In the genomic region with DNA sequence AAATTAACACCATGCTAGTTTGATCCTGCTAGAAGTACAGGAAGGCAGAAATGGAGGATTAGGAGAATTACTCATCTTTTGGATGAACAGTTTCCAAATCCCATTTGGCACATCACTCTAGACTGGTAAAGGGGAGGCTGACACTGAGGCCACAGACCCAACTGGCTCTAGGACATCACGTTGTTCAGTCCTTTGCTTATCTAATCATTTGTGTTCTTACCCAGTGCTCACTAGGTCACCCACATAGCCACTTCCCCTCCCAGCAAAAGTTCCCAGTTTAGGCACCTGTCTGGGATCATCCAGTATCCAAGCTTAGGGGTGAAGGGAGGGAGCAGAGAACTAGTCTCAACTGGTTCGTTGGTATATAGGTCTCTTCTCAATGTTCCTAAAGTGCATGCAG, we compare ENCODE assay signal across 28 cellular contexts. TPM values are rescaled to one million over a fixed set of nuclear protein-coding genes. Genes with fewer than 3 reads are reported as not detected.
DNase-seq lines count a peak whose midpoint lies in the region; ATAC-seq, FAIRE-seq and TF ChIP-seq lines count a peak whose summit lies in the region.
"Had no signal": no experiment of that assay in that cellular context is flagged by ENCODE, and none has a peak within 500 bp of the region (broad histone marks: within the 10 kb centered on the region; RNA-seq: fewer than 3 reads in every experiment).

No MANE protein-coding gene starts in this region.

- H3K27ac Mint-ChIP-seq in Calu3 (ENCODE audit: unreplicated experiment) (peak overlapping the region; percentile 90), T-helper 17 cell (peak overlapping the region; percentile 61)

- H3K27me3 ChIP-seq in left ventricle myocardium inferior (ENCODE audit: low read depth), result no peaks in the 10 kb centered on the region
- H3K27me3 ChIP-seq in pancreas, result no peaks in the 10 kb centered on the region
- H3K27me3 ChIP-seq: dorsolateral prefrontal cortex, left lung, SJCRH30, tibial nerve had no signal

- H3K4me1 ChIP-seq in left ventricle myocardium inferior (peaks cover 63% of the 10 kb centered on the region), pancreas (peaks cover 7 to 31% (median 12%) of the 10 kb centered on the region in 3 donors)

- TF ChIP-seq CTCF in Calu3 (IDR thresholded peaks at IDR 0.05; ENCODE audit: unreplicated experiment) (no peak), left ventricle myocardium inferior (IDR thresholded peaks at IDR 0.05; ENCODE audit: borderline replicate concordance) (no peak), pancreas (IDR thresholded peaks at IDR 0.05) (no peak), D721Med (IDR thresholded peaks at IDR 0.05; ENCODE audit: insufficient read depth, missing control alignments) (no peak)

- H3K36me3 Mint-ChIP-seq in Calu3 (ENCODE audit: insufficient read depth, unreplicated experiment) (peaks cover 78% of the 10 kb centered on the region), T-helper 17 cell (ENCODE audit: low read depth) (no peaks in the 10 kb centered on the region)

- no TSS peak for BruUV-seq in Calu3 (replicated peaks; lab: Mats Ljungman, UMichigan)

- H3K27me3 Mint-ChIP-seq in Calu3 (ENCODE audit: unreplicated experiment) (no peaks in the 10 kb centered on the region), T-helper 17 cell (no peaks in the 10 kb centered on the region)
- H3K27me3 Mint-ChIP-seq: activated CD4-positive, alpha-beta T cell treated with anti-CD3 and anti-CD28 coated beads, Interleukin-2, amount 10 ng/mL, durations not matched to agents 24 days and 14 days had no signal

- FAIRE-seq in pancreas (lab: Jason Lieb, UNC), result no peak
- FAIRE-seq in D721Med (lab: Jason Lieb, UNC), result no peak
- FAIRE-seq: endothelial cell of umbilical vein, HTR-8/SVneo had no signal

- H3K36me3 ChIP-seq in left ventricle myocardium inferior (peaks cover 47% of the 10 kb centered on the region), pancreas (peaks cover 0 to 3% (median 0%) of the 10 kb centered on the region in 3 donors)

- no peak for DNase-seq in Calu3
- DNase-seq in T-helper 17 cell, result no peak
- no peak for DNase-seq in left ventricle myocardium inferior
- DNase-seq in pancreas, result no peak
- no peak for DNase-seq in NCI-H748 (lab: John Stamatoyannopoulos, UW; ENCODE audit: unreplicated experiment)
- DNase-seq in substantia nigra (lab: John Stamatoyannopoulos, UW), result no peak
- no peak for DNase-seq in D721Med (ENCODE audit: insufficient read length, low spot score)
- DNase-seq: activated CD4-positive, alpha-beta T cell treated with anti-CD3 and anti-CD28 coated beads, Interleukin-2, amount 10 ng/mL, durations not matched to agents 24 days and 14 days; activated CD8-positive, alpha-beta memory T cell treated with anti-CD3 and anti-CD28 coated beads, Interleukin-2, amount 50 U/mL, for 48 hours; activated effector memory CD4-positive, alpha-beta T cell treated with anti-CD3 and anti-CD28 coated beads, Interleukin-2, amount 50 U/mL, for 16 hours; DMS79; dorsolateral prefrontal cortex; glutamatergic neuron; GM23248; Kasumi-1; left lung; NCI-H187 treated with DMSO at 0.1 percent for 48 hours; NCI-H2227 treated with DMSO at 0.1 percent for 48 hours; psoas muscle; SJCRH30; stimulated activated CD4-positive, alpha-beta T cell treated with anti-CD3 and anti-CD28 coated beads, Interleukin-2, amount 100 ng/mL, for 48 hours; stimulated activated naive CD8-positive, alpha-beta T cell treated with anti-CD3 and anti-CD28 coated beads, Interleukin-15, Interleukin-2, amounts not matched to agents 100 U/mL and 50 U/mL, for 24 hours; T-helper 2 cell had no signal

- intact Hi-C loops in Calu3 (cut with micrococcal nuclease; ENCODE audit: unreplicated experiment), result no loop called here
- intact Hi-C loops in left ventricle myocardium inferior (cut with micrococcal nuclease), result no loop called here
- intact Hi-C loops in pancreas (cut with DNase I), result no loop called here

- peaks cover 44% of the 10 kb centered on the region for H3K4me1 Mint-ChIP-seq in Calu3 (ENCODE audit: low read depth, unreplicated experiment)
- H3K4me1 Mint-ChIP-seq in T-helper 17 cell, result peaks cover 13% of the 10 kb centered on the region

- CTCF ChIA-PET in Calu3 (lab: Charles Lee), result no interaction called here

- H3K27ac ChIP-seq in left ventricle myocardium inferior (replicated peaks) (peak overlapping the region; percentile 64), pancreas (peak overlapping the region in 3 of 4 donors; percentile 54 to 75 (median 75)), substantia nigra (ENCODE audit: low read depth, low read length, poor library complexity, severe bottlenecking) (no peak overlapping the region)
- H3K27ac ChIP-seq: GM23248, left lung, SJCRH30, skin epidermis, tibial nerve had no signal

- peaks cover 5% of the 10 kb centered on the region for H3K9me3 Mint-ChIP-seq in Calu3 (ENCODE audit: low read depth, unreplicated experiment)
- H3K9me3 Mint-ChIP-seq: activated CD4-positive, alpha-beta T cell treated with anti-CD3 and anti-CD28 coated beads, Interleukin-2, amount 10 ng/mL, durations not matched to agents 24 days and 14 days; neural crest cell had no signal

- WGBS in pancreas, 2 donors, result 62 to 63% methylated on average over 2 of the region's 2 CpGs

- ATAC-seq in T-helper 17 cell, result no peak
- no peak for ATAC-seq in pancreas
- ATAC-seq: left lung; stimulated activated naive CD8-positive, alpha-beta T cell treated with anti-CD3 and anti-CD28 coated beads, Interleukin-15, Interleukin-2, amounts not matched to agents 100 U/mL and 50 U/mL, for 24 hours had no signal

- H3K9me3 ChIP-seq in T-helper 17 cell (ENCODE audit: control insufficient read depth, low read length, poor library complexity, severe bottlenecking) (no peaks in the 10 kb centered on the region), left ventricle myocardium inferior (replicated peaks) (no peaks in the 10 kb centered on the region), pancreas (no peaks in the 10 kb centered on the region)
- H3K9me3 ChIP-seq: left lung, psoas muscle, SJCRH30, tibial nerve had no signal

- no peak overlapping the region for H3K4me3 Mint-ChIP-seq in Calu3 (ENCODE audit: low read depth, unreplicated experiment)
- no peak overlapping the region for H3K4me3 Mint-ChIP-seq in T-helper 17 cell
- H3K4me3 Mint-ChIP-seq: activated CD4-positive, alpha-beta T cell treated with anti-CD3 and anti-CD28 coated beads, Interleukin-2, amount 10 ng/mL, durations not matched to agents 24 days and 14 days had no signal

- H3K4me3 ChIP-seq in left ventricle myocardium inferior, result no peak overlapping the region
- no peak overlapping the region for H3K4me3 ChIP-seq in pancreas
- H3K4me3 ChIP-seq: dorsolateral prefrontal cortex, GM23248, left lung, psoas muscle, SJCRH30, skin epidermis, tibial nerve had no signal

RNA-seq across cellular contexts. Expression of a gene that starts 1.6 kb away (rescaled TPM):
- total RNA-seq in Calu3 (2022) (2.3 and 2.8 TPM in 2 replicates), T-helper 17 cell (1 to 10 TPM in 1 of 2 donors, under 1 TPM in 1; 0.47 to 1.0 TPM), left ventricle myocardium inferior (1.9 TPM), pancreas (1 to 10 TPM in 3 of 6 donors, under 1 TPM in 3; 0.55 to 2.0 (median 1.1) TPM)
- 1 to 10 TPM; 2.3 to 3.9 TPM for polyA plus RNA-seq in pancreas
- total RNA-seq: GM23248 had no signal

RNA-seq across cellular contexts. Expression of a gene that starts 5.4 kb away (rescaled TPM):
- total RNA-seq in Calu3 (2022) (678 and 719 TPM in 2 replicates), T-helper 17 cell (100 to 1,000 TPM; 107 to 112 TPM), left ventricle myocardium inferior (1,839 TPM), pancreas (100 to 1,000 TPM; 133 to 235 (median 189) TPM)
- 100 to 1,000 TPM; 208 to 216 TPM for polyA plus RNA-seq in pancreas

RNA-seq across cellular contexts. Expression of a gene that starts 5.6 kb away (rescaled TPM):
- total RNA-seq in Calu3 (2022) (0.61 and 0.94 TPM in 2 replicates), T-helper 17 cell (under 1 TPM; 0.70 to 0.94 TPM), left ventricle myocardium inferior (0.52 TPM), pancreas (under 1 TPM; 0.19 to 0.93 (median 0.31) TPM)
- polyA plus RNA-seq in pancreas, result 1 to 10 TPM in 1 of 2 donors, under 1 TPM in 1; 0.42 to 1.1 TPM
- total RNA-seq: endothelial cell of umbilical vein had no signal
- polyA plus RNA-seq: GM23248 had no signal

RNA-seq across cellular contexts. Expression of a gene that starts 41.4 kb away (rescaled TPM):
- 24.5 and 27.0 TPM in 2 replicates for total RNA-seq in Calu3 (2022)
- total RNA-seq in T-helper 17 cell, result under 1 TPM in 1 of 2 donors, not detected in 1; 0.20 TPM
- total RNA-seq in left ventricle myocardium inferior, result 4.9 TPM
- 10 to 100 TPM; 10.7 to 14.7 (median 11.6) TPM for total RNA-seq in pancreas
- 10 to 100 TPM; 30.9 to 62.0 TPM for polyA plus RNA-seq in pancreas

RNA-seq across cellular contexts. Expression of a gene that starts 58.8 kb away (rescaled TPM):
- total RNA-seq in Calu3 (2022), result 0.78 and 0.88 TPM in 2 replicates
- total RNA-seq in T-helper 17 cell, result not detected
- total RNA-seq in left ventricle myocardium inferior, result not detected
- total RNA-seq in pancreas, result 1 to 10 TPM; 1.5 to 2.8 (median 1.9) TPM
- polyA plus RNA-seq in pancreas, result 1 to 10 TPM; 1.4 to 5.0 TPM
- total RNA-seq: endothelial cell of umbilical vein, GM23248, neural crest cell, psoas muscle had no signal
- polyA plus RNA-seq: endothelial cell of umbilical vein, GM23248 had no signal
